Comparison of ENCODE assay signal across 30 cellular contexts in genomic region chr9:76292246-76292645, GRCh38.
DNase-seq lines count a peak whose midpoint lies in the region; ATAC-seq and TF ChIP-seq lines count a peak whose summit lies in the region.
"Had no signal": no experiment of that assay in that cellular context is flagged by ENCODE, and none has a peak within 500 bp of the region (broad histone marks: within the 10 kb centered on the region; RNA-seq: fewer than 3 reads in every experiment).

No MANE protein-coding gene starts in this region.

- H3K27me3 ChIP-seq in WERI-Rb-1 (ENCODE audit: insufficient read depth, low read depth, severe bottlenecking), result no peaks in the 10 kb centered on the region
- peaks cover 0 to 3% (median 0%) of the 10 kb centered on the region in 5 donors for H3K27me3 ChIP-seq in subcutaneous abdominal adipose tissue (ENCODE audit: control insufficient read depth in 5 of 5, insufficient read depth in 4 of 5, low read length in 5 of 5)
- H3K27me3 ChIP-seq in Karpas-422 (ENCODE audit: low read length), result no peaks in the 10 kb centered on the region
- H3K27me3 ChIP-seq: cardiac muscle cell, esophagus muscularis mucosa, ovary, upper lobe of right lung had no signal

- no peak for TF ChIP-seq CTCF in WERI-Rb-1 (IDR thresholded peaks at IDR 0.05; ENCODE audit: low read depth, low read length)

- no peak overlapping the region for H3K4me3 ChIP-seq in WERI-Rb-1 (ENCODE audit: low read depth, low read length)
- H3K4me3 ChIP-seq in subcutaneous abdominal adipose tissue (ENCODE audit: low read depth in 1 of 5, low read length in 5 of 5), result peak overlapping the region in 4 of 5 donors; percentile 12 to 50 (median 27)
- no peak overlapping the region for H3K4me3 ChIP-seq in Karpas-422 (ENCODE audit: low read length)
- H3K4me3 ChIP-seq: cardiac muscle cell, esophagus muscularis mucosa, GM23338, lower lobe of right lung, ovary, upper lobe of right lung had no signal

- intact Hi-C loops in left cardiac atrium (cut with DNase I), result no loop called here

- H3K36me3 ChIP-seq in WERI-Rb-1 (no peaks in the 10 kb centered on the region), subcutaneous abdominal adipose tissue (ENCODE audit: control insufficient read depth in 5 of 5, insufficient read depth in 5 of 5, low read length in 5 of 5) (no peaks in the 10 kb centered on the region), Karpas-422 (ENCODE audit: insufficient read depth, low read length) (no peaks in the 10 kb centered on the region)
- H3K36me3 ChIP-seq: cardiac muscle cell, esophagus muscularis mucosa, lower lobe of right lung, ovary, upper lobe of right lung had no signal

- H4K20me1 ChIP-seq in Karpas-422 (ENCODE audit: insufficient read depth, low read depth, low read length), result no peaks in the 10 kb centered on the region

- no peak overlapping the region for H2AFZ ChIP-seq in Karpas-422 (ENCODE audit: low read length)

- H3K9me2 ChIP-seq in Karpas-422 (replicated peaks; ENCODE audit: insufficient read depth, low read length), result no peaks in the 10 kb centered on the region

- H3K27ac ChIP-seq in WERI-Rb-1 (no peak overlapping the region), subcutaneous abdominal adipose tissue (ENCODE audit: low read depth, low read length) (no peak overlapping the region), Karpas-422 (ENCODE audit: low read length) (no peak overlapping the region)
- H3K27ac ChIP-seq: 22Rv1, cardiac muscle cell, esophagus muscularis mucosa, lower lobe of right lung, ovary, upper lobe of right lung had no signal

- DNase-seq in NCI-H524 (lab: John Stamatoyannopoulos, UW), result peak; percentile 4 to 53
- DNase-seq in NCI-H524 treated with DMSO at 0.1 percent for 48 hours (lab: John Stamatoyannopoulos, UW), result no peak
- DNase-seq in WERI-Rb-1, result peak; percentile 59
- DNase-seq in left cardiac atrium, result no peak
- no peak for DNase-seq in Karpas-422
- DNase-seq in Kasumi-1 (lab: John Stamatoyannopoulos, UW), result no peak
- DNase-seq in activated CD4-positive, alpha-beta T cell treated with anti-CD3 and anti-CD28 coated beads, Interleukin-2, amount 50 U/mL, for 4 hours, result no peak
- DNase-seq: activated CD4-positive, CD25-positive, alpha-beta regulatory T cell treated with anti-CD3 and anti-CD28 coated beads, Interleukin-2, amount 50 U/mL, for 72 hours; activated CD8-positive, alpha-beta T cell treated with anti-CD3 and anti-CD28 coated beads for 36 hours; AML-193; anterior cingulate cortex; CD8-positive, alpha-beta T cell; DMS 273 treated with DMSO at 0.1 percent for 48 hours; EL; lower lobe of right lung; NCI-H1048; NCI-H187 treated with DMSO at 0.1 percent for 48 hours; nephron progenitor cell; ovary; stimulated activated CD4-positive, alpha-beta T cell treated with anti-CD3 and anti-CD28 coated beads, Interleukin-12 subunit alpha, Interleukin-12 subunit beta, amount 100 ng/mL, for 4 hours; stimulated activated CD4-positive, alpha-beta T cell treated with anti-CD3 and anti-CD28 coated beads, Interleukin-4, amount 100 ng/mL, for 1 hour; substantia nigra; upper lobe of right lung had no signal

- ATAC-seq in left cardiac atrium, result peak; percentile 38 to 64
- ATAC-seq: activated CD8-positive, alpha-beta T cell treated with anti-CD3 and anti-CD28 coated beads for 36 hours; activated naive CD4-positive, alpha-beta T cell treated with anti-CD3 and anti-CD28 coated beads, Interleukin-2, amount 50 U/mL, for 72 hours; CD8-positive, alpha-beta T cell; GM23338; stimulated activated effector memory CD8-positive, alpha-beta T cell treated with anti-CD3 and anti-CD28 coated beads, Interleukin-12 subunit alpha, Interleukin-12 subunit beta, amount 100 ng/mL, for 72 hours had no signal

- H3K9me3 ChIP-seq in WERI-Rb-1 (ENCODE audit: severe bottlenecking) (no peaks in the 10 kb centered on the region), subcutaneous abdominal adipose tissue (ENCODE audit: control insufficient read depth in 5 of 5, low read length in 5 of 5) (no peaks in the 10 kb centered on the region), Karpas-422 (ENCODE audit: low read length) (no peaks in the 10 kb centered on the region)
- H3K9me3 ChIP-seq: esophagus muscularis mucosa, lower lobe of right lung, ovary, upper lobe of right lung had no signal

- H3K9ac ChIP-seq in subcutaneous abdominal adipose tissue (ENCODE audit: low read length in 5 of 5) (peak overlapping the region in 1 of 5 donors; percentile 12), Karpas-422 (ENCODE audit: low read length) (no peak overlapping the region)

- H3K79me2 ChIP-seq in Karpas-422 (ENCODE audit: low read length), result no peaks in the 10 kb centered on the region

- H3K4me1 ChIP-seq in subcutaneous abdominal adipose tissue (ENCODE audit: control insufficient read depth in 5 of 5, insufficient read depth in 5 of 5, low read length in 5 of 5) (peaks cover 2 to 9% (median 9%) of the 10 kb centered on the region in 5 donors), Karpas-422 (ENCODE audit: low read length) (no peaks in the 10 kb centered on the region)

- no peak overlapping the region for H3K4me2 ChIP-seq in Karpas-422 (ENCODE audit: low read depth, low read length, poor library complexity, severe bottlenecking)
- H3K4me2 ChIP-seq: GM23338 had no signal

Comparison
In these comparisons a context has a peak if more than half of its experiments do, and no peak if none do; other contexts are left out.
1. DNase-seq: peak in NCI-H524 (2 of 2) and WERI-Rb-1 (single experiment); none in NCI-H524 treated with DMSO at 0.1 percent for 48 hours (single experiment), left cardiac atrium (single experiment), Karpas-422 (single experiment), Kasumi-1 (0 of 2) and activated CD4-positive, alpha-beta T cell treated with anti-CD3 and anti-CD28 coated beads, Interleukin-2, amount 50 U/mL, for 4 hours (0 of 2).
2. H3K4me3 ChIP-seq: peak in subcutaneous abdominal adipose tissue (4 of 5); none in WERI-Rb-1 (single experiment) and Karpas-422 (single experiment).